13 cellular contexts compared by ENCODE assay signal in the genomic region with DNA sequence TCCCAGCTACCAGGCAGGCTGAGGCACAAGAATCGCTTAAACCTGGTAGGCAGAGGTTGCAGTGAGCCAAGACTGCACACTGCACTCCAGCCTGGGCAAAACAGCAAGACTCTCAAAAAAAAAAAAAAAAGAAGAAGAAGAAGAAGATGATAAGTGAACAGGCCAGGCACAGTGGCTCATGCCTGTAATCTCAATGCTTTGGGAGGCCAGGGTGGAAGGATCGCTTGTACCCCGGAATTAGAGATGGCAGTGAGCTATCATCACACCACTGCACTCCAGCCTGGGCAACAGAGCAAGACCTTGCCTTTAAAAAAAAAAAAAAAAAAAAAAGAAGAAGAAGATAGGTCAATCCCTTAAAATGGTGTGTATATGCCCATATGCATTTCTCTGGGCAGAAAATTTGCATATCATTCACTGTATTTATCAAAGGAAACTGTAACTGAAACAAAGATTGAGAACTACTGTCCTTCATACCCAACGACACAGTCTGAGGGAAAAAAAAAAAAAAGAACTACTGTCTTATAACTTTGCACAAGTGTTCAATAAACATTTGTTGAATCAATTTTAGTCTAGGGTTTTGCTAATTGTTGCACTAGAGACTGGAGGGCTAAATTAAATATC.
DNase-seq lines count a peak whose midpoint lies in the region; ATAC-seq lines count a peak whose summit lies in the region.
"Had no signal": no experiment of that assay in that cellular context is flagged by ENCODE, and none has a peak within 500 bp of the region (broad histone marks: within the 10 kb centered on the region; RNA-seq: fewer than 3 reads in every experiment).

No MANE protein-coding gene starts in this region.

- no peaks in the 10 kb centered on the region for H3K27me3 ChIP-seq in BLaER1 treated with 17β-estradiol and CSF1 and Interleukin-3, amounts not matched to agents 10 nM and 100 nM
- H3K27me3 ChIP-seq: gastroesophageal sphincter, right atrium auricular region had no signal

- ATAC-seq in GM18867 (IDR thresholded peaks at IDR 0.05; ENCODE audit: unreplicated experiment): peak; percentile 47
- ATAC-seq in effector memory CD8-positive, alpha-beta T cell (replicated peaks): no peak
- ATAC-seq: gastroesophageal sphincter had no signal

- H3K36me3 ChIP-seq in BLaER1 treated with 17β-estradiol and CSF1 and Interleukin-3, amounts not matched to agents 10 nM and 100 nM: peaks cover 0 to 41% (median 27%) of the 10 kb centered on the region in 11 experiments; a peak in 19 of 22 replicates
- H3K36me3 ChIP-seq: gastroesophageal sphincter, right atrium auricular region had no signal

- H3K9me3 Mint-ChIP-seq in effector memory CD8-positive, alpha-beta T cell: no peaks in the 10 kb centered on the region

- peak overlapping the region in 2 of 10 experiments; percentile 94 to 96; a peak in 3 of 20 replicates for H3K4me3 ChIP-seq in BLaER1 treated with 17β-estradiol and CSF1 and Interleukin-3, amounts not matched to agents 10 nM and 100 nM
- H3K4me3 ChIP-seq: gastroesophageal sphincter, right atrium auricular region had no signal

- peaks cover 24 to 42% of the 10 kb centered on the region in 2 donors for H3K4me1 Mint-ChIP-seq in effector memory CD8-positive, alpha-beta T cell (ENCODE audit: low read depth in 2 of 2)

- H3K4me2 ChIP-seq in BLaER1 treated with 17β-estradiol and CSF1 and Interleukin-3, amounts not matched to agents 10 nM and 100 nM: peak overlapping the region; percentile 78 to 97 (median 88); a peak in 20 of 22 replicates

- H4K20me1 ChIP-seq in BLaER1 treated with 17β-estradiol and CSF1 and Interleukin-3, amounts not matched to agents 10 nM and 100 nM: peaks cover 0 to 44% (median 24%) of the 10 kb centered on the region in 11 experiments; a peak in 15 of 22 replicates

- H3K36me3 Mint-ChIP-seq in effector memory CD8-positive, alpha-beta T cell (ENCODE audit: insufficient read depth): peaks cover 33% of the 10 kb centered on the region

- peaks cover 10 to 29% (median 26%) of the 10 kb centered on the region in 10 experiments for H3K4me1 ChIP-seq in BLaER1 treated with 17β-estradiol and CSF1 and Interleukin-3, amounts not matched to agents 10 nM and 100 nM

- H3K9ac ChIP-seq in BLaER1 treated with 17β-estradiol and CSF1 and Interleukin-3, amounts not matched to agents 10 nM and 100 nM: no peak overlapping the region

- no peaks in the 10 kb centered on the region for H3K27me3 Mint-ChIP-seq in effector memory CD8-positive, alpha-beta T cell

- peaks cover 0 to 13% (median 3%) of the 10 kb centered on the region in 11 experiments; a peak in 6 of 22 replicates for H3K9me3 ChIP-seq in BLaER1 treated with 17β-estradiol and CSF1 and Interleukin-3, amounts not matched to agents 10 nM and 100 nM (replicated peaks in 1 of 11)
- H3K9me3 ChIP-seq: gastroesophageal sphincter, right atrium auricular region had no signal

- H3K4me3 Mint-ChIP-seq in effector memory CD8-positive, alpha-beta T cell: peak overlapping the region; percentile 34 to 89

- no peak overlapping the region for H3K27ac ChIP-seq in BLaER1 treated with 17β-estradiol and CSF1 and Interleukin-3, amounts not matched to agents 10 nM and 100 nM
- no peak overlapping the region for H3K27ac ChIP-seq in caudate nucleus (ENCODE audit: low read depth, low read length)
- H3K27ac ChIP-seq: gastroesophageal sphincter, right atrium auricular region had no signal

- peak overlapping the region; percentile 44 to 96 for H3K27ac Mint-ChIP-seq in effector memory CD8-positive, alpha-beta T cell

- DNase-seq in NAMALWA (ENCODE audit: low spot score) (peak; percentile 71), hypothalamus (lab: John Stamatoyannopoulos, UW) (no peak), HuH-7.5 (ENCODE audit: low spot score) (no peak), caudate nucleus (lab: John Stamatoyannopoulos, UW) (no peak), NCI-H1105 treated with DMSO at 0.1 percent for 48 hours (lab: John Stamatoyannopoulos, UW) (no peak)
- no peak for DNase-seq in effector memory CD8-positive, alpha-beta T cell
- DNase-seq: C1 segment of cervical spinal cord, NCI-H1048, NCI-H774 had no signal
